Comparison of ENCODE assay signal across 8 cellular contexts in genomic region chr14:68979021-68979721, GRCh38. TPM values are rescaled to one million over a fixed set of nuclear protein-coding genes. Genes with fewer than 3 reads are reported as not detected.
A peak's percentile ranks its signal among the peaks of the same experiment; 100 is the strongest.
DNase-seq lines count a peak whose midpoint lies in the region; ATAC-seq, FAIRE-seq and TF ChIP-seq lines count a peak whose summit lies in the region.

ACTN1 (minus strand) TSS chr14:68979302; CDS start chr14:68979056, 246 bp downstream.

- peak within 1 kb of the TSS; percentile 89 for H3K4me3 Mint-ChIP-seq in activated naive CD4-positive, alpha-beta T cell treated with anti-CD3 and anti-CD28 coated beads, Interleukin-2, amount 50 U/mL, for 24 hours
- H3K4me3 Mint-ChIP-seq in neural crest cell: peak within 1 kb of the TSS; percentile 97

- no peaks in the 10 kb centered on the region for H3K9me3 ChIP-seq in SK-N-SH

- H3K4me3 ChIP-seq in NB4 (ENCODE audit: low read depth, low read length): peak within 1 kb of the TSS; percentile 79
- H3K4me3 ChIP-seq in SK-N-SH (ENCODE audit: low read depth in 2 of 2, low read length in 1 of 2): peak within 1 kb of the TSS; percentile 87 to 96

- H3K9me2 ChIP-seq in SK-N-SH: no peaks in the 10 kb centered on the region

- H3K4me1 Mint-ChIP-seq in activated naive CD4-positive, alpha-beta T cell treated with anti-CD3 and anti-CD28 coated beads, Interleukin-2, amount 50 U/mL, for 24 hours: peaks cover 54% of the 10 kb centered on the region
- H3K4me1 Mint-ChIP-seq in neural crest cell: peaks cover 30% of the 10 kb centered on the region

- H3F3A ChIP-seq in SK-N-SH (replicated peaks; ENCODE audit: insufficient read depth): peaks cover 27% of the 10 kb centered on the region

- H3K4me2 ChIP-seq in SK-N-SH: peak within 1 kb of the TSS; percentile 98

- H3K4me1 ChIP-seq in SK-N-SH (ENCODE audit: control insufficient read depth in 1 of 2, insufficient read depth in 2 of 2, low read depth in 1 of 2, low read length in 1 of 2): peaks cover 30 to 37% of the 10 kb centered on the region in 2 experiments

- peak; percentile 44 for ATAC-seq in GM18502 (IDR thresholded peaks at IDR 0.05; ENCODE audit: poor library complexity, unreplicated experiment)
- no peak for ATAC-seq in HG02870 (IDR thresholded peaks at IDR 0.05; ENCODE audit: unreplicated experiment)

- H3K9ac ChIP-seq in SK-N-SH: peak within 1 kb of the TSS; percentile 99

- peak within 1 kb of the TSS; percentile 84 for H3K27ac Mint-ChIP-seq in activated naive CD4-positive, alpha-beta T cell treated with anti-CD3 and anti-CD28 coated beads, Interleukin-2, amount 50 U/mL, for 24 hours
- no peak within 1 kb of the TSS for H3K27ac Mint-ChIP-seq in neural crest cell (ENCODE audit: unreplicated experiment)

- H3K9me3 Mint-ChIP-seq in activated naive CD4-positive, alpha-beta T cell treated with anti-CD3 and anti-CD28 coated beads, Interleukin-2, amount 50 U/mL, for 24 hours: no peaks in the 10 kb centered on the region
- no peaks in the 10 kb centered on the region for H3K9me3 Mint-ChIP-seq in neural crest cell

- TF ChIP-seq CTCF in NB4 (IDR thresholded peaks at IDR 0.05; ENCODE audit: low read depth, low read length) (no peak), SK-N-SH (IDR thresholded peaks at IDR 0.05) (no peak), neural crest cell (conservative IDR thresholded peaks at IDR 0.05) (no peak)

- no peak for TF ChIP-seq EP300 in SK-N-SH (IDR thresholded peaks at IDR 0.05; ENCODE audit: borderline replicate concordance in 1 of 2, low read depth in 1 of 2, low read length in 1 of 2)

- H3K27ac ChIP-seq in SK-N-SH (ENCODE audit: low read depth in 2 of 2, low read length in 1 of 2) (peak within 1 kb of the TSS; percentile 98), substantia nigra (ENCODE audit: low read depth, low read length, poor library complexity, severe bottlenecking) (no peak within 1 kb of the TSS)

- CTCF ChIA-PET in SK-N-SH (lab: Yijun Ruan, JAX): no interaction called here

- H3K27me3 ChIP-seq in SK-N-SH (ENCODE audit: insufficient read depth): no peaks in the 10 kb centered on the region

- POLR2A ChIA-PET in SK-N-SH (lab: Yijun Ruan, JAX): interaction anchor here (0.6 to 1.1 kb wide), 2 partner anchors 30 to 37 kb away, joined by 3 to 4 read pairs; no protein-coding TSS in a partner anchor

- peaks cover 6% of the 10 kb centered on the region for H3K36me3 Mint-ChIP-seq in activated naive CD4-positive, alpha-beta T cell treated with anti-CD3 and anti-CD28 coated beads, Interleukin-2, amount 50 U/mL, for 24 hours
- H3K36me3 Mint-ChIP-seq in neural crest cell (ENCODE audit: low read depth): peaks cover 5% of the 10 kb centered on the region

- H3K27me3 Mint-ChIP-seq in activated naive CD4-positive, alpha-beta T cell treated with anti-CD3 and anti-CD28 coated beads, Interleukin-2, amount 50 U/mL, for 24 hours: no peaks in the 10 kb centered on the region
- peaks cover 6% of the 10 kb centered on the region for H3K27me3 Mint-ChIP-seq in neural crest cell (ENCODE audit: low read depth)

- H4K20me1 ChIP-seq in SK-N-SH (ENCODE audit: insufficient read depth): peaks cover 34% of the 10 kb centered on the region

- DNase-seq in NB4 (ENCODE audit: low read depth) (peak; percentile 97), SK-N-SH (peak; percentile 98), frontal cortex (ENCODE audit: low spot score in 2 of 2) (peak; percentile 87 to 92), neural crest cell (ENCODE audit: low read depth, low spot score) (peak; percentile 74), substantia nigra (lab: John Stamatoyannopoulos, UW) (peak; percentile 9 to 93 (median 57))

- 0 out of 2 replicates have a peak, but pooled peaks have one; percentile 6 for TF ChIP-seq RAD21 in SK-N-SH (IDR thresholded peaks at IDR 0.05; ENCODE audit: low read length)

- peak; percentile 77 for TF ChIP-seq POLR2A in NB4 (IDR thresholded peaks at IDR 0.05; ENCODE audit: extremely low read depth, insufficient read length)

- peaks cover 55% of the 10 kb centered on the region for H3K79me2 ChIP-seq in SK-N-SH (ENCODE audit: insufficient read depth)

- H2AFZ ChIP-seq in SK-N-SH (ENCODE audit: low read depth): peak within 1 kb of the TSS; percentile 26; the same call in 1 of the 2 replicates

- no peak for FAIRE-seq in frontal cortex (lab: Jason Lieb, UNC)

- 0% methylated on average over 11 of the region's 68 CpGs for WGBS in SK-N-SH (ENCODE audit: low lambda C conversion rate)

- peaks cover 14 to 21% of the 10 kb centered on the region in 2 experiments for H3K36me3 ChIP-seq in SK-N-SH (replicated peaks in 1 of 2; ENCODE audit: control insufficient read depth in 1 of 2, insufficient read depth in 2 of 2, low read length in 1 of 2)

TF ChIP-seq in SK-N-SH, 30 proteins besides CTCF, POLR2A, EP300 and RAD21 (continues in another document):
- TF ChIP-seq REST (IDR thresholded peaks at IDR 0.05; ENCODE audit: low read depth, low read length) (no peak), MXI1 (IDR thresholded peaks at IDR 0.05; ENCODE audit: low read depth, low read length) (peak; percentile 67; the same call in 1 of the 2 replicates), JUND (IDR thresholded peaks at IDR 0.05) (no peak), FOXJ3 (CRISPR knock-in tag; IDR thresholded peaks at IDR 0.05) (no peak), ZBTB33 (IDR thresholded peaks at IDR 0.05; ENCODE audit: borderline replicate concordance, low read depth) (no peak), MEF2A (IDR thresholded peaks at IDR 0.05; ENCODE audit: borderline replicate concordance, low read depth) (no peak), NFIC (IDR thresholded peaks at IDR 0.05; ENCODE audit: borderline replicate concordance) (no peak), CHD2 (IDR thresholded peaks at IDR 0.05; ENCODE audit: low read length, partially characterized antibody) (peak; percentile 86), YY1 (IDR thresholded peaks at IDR 0.05; ENCODE audit: low read depth) (no peak), SIN3A (IDR thresholded peaks at IDR 0.05; ENCODE audit: borderline replicate concordance, low read depth, low read length) (peak; percentile 87; the same call in 1 of the 2 replicates), PBX3 (IDR thresholded peaks at IDR 0.05) (peak; percentile 99), RXRA (IDR thresholded peaks at IDR 0.05; ENCODE audit: borderline replicate concordance, low read depth) (no peak), ELF1 (IDR thresholded peaks at IDR 0.05) (no peak), RCOR1 (IDR thresholded peaks at IDR 0.05; ENCODE audit: low read length) (no peak), MAX (IDR thresholded peaks at IDR 0.05; ENCODE audit: low read depth) (peak; percentile 56; the same call in 1 of the 2 replicates)

RNA-seq across cellular contexts. Expression of gene ACTN1, which starts in this region (rescaled TPM):
- 266 and 319 TPM in 2 replicates for polyA plus RNA-seq in SK-N-SH (2012; rRNA removed)
- polyA plus RNA-seq in SK-N-SH (2012; cell fraction: cytosol; rRNA removed): 144 and 218 TPM in 2 replicates
- polyA plus RNA-seq in SK-N-SH (2012; cell fraction: nucleus; rRNA removed): 589 and 740 TPM in 2 replicates
- total RNA-seq in frontal cortex (15.1 TPM), neural crest cell (73.9 and 77.1 TPM in 2 replicates)
